13 cellular contexts compared by ENCODE assay signal in genomic region chr15:29676961-29677402, GRCh38.
DNase-seq lines count a peak whose midpoint lies in the region; ATAC-seq and TF ChIP-seq lines count a peak whose summit lies in the region.
"Had no signal": no experiment of that assay in that cellular context is flagged by ENCODE, and none has a peak within 500 bp of the region (broad histone marks: within the 10 kb centered on the region; RNA-seq: fewer than 3 reads in every experiment).

No MANE protein-coding gene starts in this region.

- no peaks in the 10 kb centered on the region for H4K20me1 ChIP-seq in neural progenitor cell (ENCODE audit: low read depth)

- H3K27ac Mint-ChIP-seq in neural progenitor cell = no peak overlapping the region
- H3K27ac Mint-ChIP-seq: activated naive CD8-positive, alpha-beta T cell treated with anti-CD3 and anti-CD28 coated beads, Interleukin-2, amount 50 U/mL, for 24 hours; memory B cell had no signal

- H3K4me1 Mint-ChIP-seq in neural progenitor cell = peaks cover 18% of the 10 kb centered on the region

- peak; percentile 32 for DNase-seq in EL
- DNase-seq in NCI-H69 (lab: John Stamatoyannopoulos, UW) = peak; percentile 82
- peak; percentile 25 for DNase-seq in neural progenitor cell (ENCODE audit: low spot score)
- no peak for DNase-seq in activated naive CD4-positive, alpha-beta T cell treated with Interleukin-2 at 50 U/mL for 16 hours
- no peak for DNase-seq in HuH-7.5 (ENCODE audit: low spot score)
- DNase-seq in GDM1 (lab: John Stamatoyannopoulos, UW) = no peak
- DNase-seq: activated naive CD8-positive, alpha-beta T cell treated with anti-CD3 and anti-CD28 coated beads, Interleukin-2, amount 50 U/mL, for 24 hours; hippocampal formation; NCI-H2107; PC-9 had no signal

- no peaks in the 10 kb centered on the region for H3K36me3 ChIP-seq in duodenal mucosa (ENCODE audit: control insufficient read depth in 1 of 2, insufficient read depth in 2 of 2, low read length in 2 of 2)
- no peaks in the 10 kb centered on the region for H3K36me3 ChIP-seq in neural progenitor cell

- ATAC-seq in GM18505 (IDR thresholded peaks at IDR 0.05; ENCODE audit: unreplicated experiment) = no peak
- ATAC-seq: activated naive CD8-positive, alpha-beta T cell treated with anti-CD3 and anti-CD28 coated beads, Interleukin-2, amount 50 U/mL, for 24 hours had no signal

- H3K27ac ChIP-seq in duodenal mucosa (ENCODE audit: low read depth, low read length) = no peak overlapping the region
- H3K27ac ChIP-seq in neural progenitor cell = no peak overlapping the region
- H3K27ac ChIP-seq: PC-9 had no signal

- no peaks in the 10 kb centered on the region for H3K36me3 Mint-ChIP-seq in neural progenitor cell
- H3K36me3 Mint-ChIP-seq: memory B cell had no signal

- no peaks in the 10 kb centered on the region for H3K79me2 ChIP-seq in neural progenitor cell (ENCODE audit: low read depth)

- H3K4me3 ChIP-seq in duodenal mucosa (ENCODE audit: low read depth in 1 of 2, low read length in 2 of 2) = peak overlapping the region; percentile 8 to 51
- no peak overlapping the region for H3K4me3 ChIP-seq in neural progenitor cell
- H3K4me3 ChIP-seq: PC-9 had no signal

- H3K4me3 Mint-ChIP-seq in neural progenitor cell = peak overlapping the region; percentile 57
- H3K4me3 Mint-ChIP-seq: activated naive CD8-positive, alpha-beta T cell treated with anti-CD3 and anti-CD28 coated beads, Interleukin-2, amount 50 U/mL, for 24 hours; memory B cell had no signal

- H3K9me3 ChIP-seq in duodenal mucosa (ENCODE audit: control insufficient read depth in 1 of 2, low read length in 2 of 2) = no peaks in the 10 kb centered on the region
- H3K9me3 ChIP-seq in neural progenitor cell (ENCODE audit: low read depth) = no peaks in the 10 kb centered on the region

- H3K4me1 ChIP-seq in duodenal mucosa (ENCODE audit: control insufficient read depth in 1 of 2, insufficient read depth in 2 of 2, low read length in 2 of 2) (peaks cover 20 to 26% of the 10 kb centered on the region in 2 donors), neural progenitor cell (peaks cover 7% of the 10 kb centered on the region)

- no peak for TF ChIP-seq POLR2A in GM18505 (IDR thresholded peaks at IDR 0.05; ENCODE audit: borderline replicate concordance, extremely low read depth, insufficient read depth, insufficient read length)

- no peak overlapping the region for H2AFZ ChIP-seq in neural progenitor cell (replicated peaks)
- H2AFZ ChIP-seq: PC-9 had no signal

- H3K9ac ChIP-seq in duodenal mucosa (ENCODE audit: low read depth in 1 of 2, low read length in 2 of 2) (peak overlapping the region in 1 of 2 donors; percentile 63), neural progenitor cell (no peak overlapping the region)

- H3K9me3 Mint-ChIP-seq in neural progenitor cell = no peaks in the 10 kb centered on the region
- H3K9me3 Mint-ChIP-seq: activated naive CD8-positive, alpha-beta T cell treated with anti-CD3 and anti-CD28 coated beads, Interleukin-2, amount 50 U/mL, for 24 hours; memory B cell had no signal

- peaks cover 28% of the 10 kb centered on the region for H3F3A ChIP-seq in neural progenitor cell (ENCODE audit: low read depth)

- no peak for TF ChIP-seq CTCF in neural progenitor cell (IDR thresholded peaks at IDR 0.05)

- H3K4me2 ChIP-seq in neural progenitor cell = no peak overlapping the region
- H3K4me2 ChIP-seq: PC-9 had no signal

- peaks cover 9% of the 10 kb centered on the region for H3K27me3 Mint-ChIP-seq in neural progenitor cell (ENCODE audit: insufficient read depth, low read depth)

- H3K27me3 ChIP-seq in duodenal mucosa (ENCODE audit: control insufficient read depth in 1 of 2, insufficient read depth in 2 of 2, low read length in 2 of 2) (no peaks in the 10 kb centered on the region), neural progenitor cell (peaks cover 11% of the 10 kb centered on the region)

Comparison
In these comparisons a context has a peak if more than half of its experiments do, and no peak if none do; other contexts are left out.
1. DNase-seq: peak in EL (single experiment), NCI-H69 (single experiment) and neural progenitor cell (single experiment); none in activated naive CD4-positive, alpha-beta T cell treated with Interleukin-2 at 50 U/mL for 16 hours (single experiment), HuH-7.5 (single experiment) and GDM1 (single experiment).